1 cellular context compared by ENCODE assay signal in genomic region chr7:135650831-135651573, GRCh38.
TF ChIP-seq lines count a peak whose summit lies in the region.

No MANE protein-coding gene starts in this region.

TF ChIP-seq in A549, 52 proteins besides CTCF, POLR2A, EP300 and RAD21 (continued from another document):
- TF ChIP-seq MAX (IDR thresholded peaks at IDR 0.05) (no peak), ZNF302 (CRISPR knock-in tag; IDR thresholded peaks at IDR 0.05) (no peak), ATOH8 (CRISPR knock-in tag; IDR thresholded peaks at IDR 0.05; ENCODE audit: low read depth) (no peak)
